ENCODE assay signal across 13 cellular contexts in the genomic region with DNA sequence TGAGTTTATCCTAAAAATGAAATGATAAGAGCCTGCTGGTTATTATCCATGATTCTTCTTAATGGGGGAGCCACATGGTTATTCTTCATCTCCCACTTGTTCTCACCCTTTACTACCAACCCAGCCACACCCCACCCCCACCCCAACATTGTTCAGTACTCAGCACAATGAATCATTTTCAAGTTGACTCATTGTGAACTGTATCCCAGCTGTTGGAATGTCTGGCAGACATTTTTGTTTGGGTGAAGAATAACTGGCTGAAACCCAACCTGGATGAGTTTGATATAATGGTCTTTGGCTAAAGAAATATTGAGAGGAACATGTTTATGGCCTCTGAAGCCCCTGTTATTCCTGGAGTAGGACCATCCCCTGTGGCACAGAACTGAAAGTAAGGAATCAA.
DNase-seq lines count a peak whose midpoint lies in the region; ATAC-seq and TF ChIP-seq lines count a peak whose summit lies in the region.
"Had no signal": no experiment of that assay in that cellular context is flagged by ENCODE, and none has a peak within 500 bp of the region (broad histone marks: within the 10 kb centered on the region; RNA-seq: fewer than 3 reads in every experiment).

No MANE protein-coding gene starts in this region.

- DNase-seq in ELR (ENCODE audit: low read depth) (peak; percentile 90), PC-3 (peak; percentile 86), dermis microvascular lymphatic vessel endothelial cell (ENCODE audit: low read depth in 2 of 2) (peak; percentile 40 to 91), pons (ENCODE audit: low spot score) (peak; percentile 8), NOMO-1 treated with DMSO at 0.1 percent for 48 hours (lab: John Stamatoyannopoulos, UW; ENCODE audit: unreplicated experiment) (no peak), G401 (ENCODE audit: low spot score) (no peak)
- DNase-seq in activated effector memory CD4-positive, alpha-beta T cell treated with anti-CD3 and anti-CD28 coated beads, Interleukin-2, amount 50 U/mL, for 16 hours: no peak
- DNase-seq: activated T-cell treated with anti-CD3 and anti-CD28 coated beads, Interleukin-2, amount 50 U/mL, for 24 hours; DMS79 treated with DMSO at 0.1 percent for 48 hours; kidney; NCI-H526; uterus had no signal

- no peaks in the 10 kb centered on the region for H3K9me2 ChIP-seq in PC-3 (replicated peaks; ENCODE audit: low read length)

- no peaks in the 10 kb centered on the region for H3K36me3 ChIP-seq in PC-3 (ENCODE audit: low read depth, low read length)
- H3K36me3 ChIP-seq: uterus had no signal

- POLR2A ChIA-PET in PC-3 (lab: Charles Lee; ENCODE audit: unreplicated experiment): no interaction called here

- BruUV-seq in PC-3 (replicated peaks; lab: Mats Ljungman, UMichigan): no TSS peak

- no peak for TF ChIP-seq CTCF in PC-3 (conservative IDR thresholded peaks at IDR 0.05; ENCODE audit: low read depth, low read length)

- H2AFZ ChIP-seq in PC-3 (ENCODE audit: low read length): no peak overlapping the region

- H3K79me2 ChIP-seq in PC-3 (ENCODE audit: low read length): no peaks in the 10 kb centered on the region

- no peak overlapping the region for H3K9ac ChIP-seq in PC-3 (ENCODE audit: low read length)

- CTCF ChIA-PET in PC-3 (lab: Charles Lee): no interaction called here

- no peak overlapping the region for H3K27ac ChIP-seq in PC-3 (ENCODE audit: low read length)
- H3K27ac ChIP-seq: uterus had no signal

- in situ Hi-C loops in G401 (cut with HindIII; ENCODE audit: low sequenced_read_pairs): no loop called here

- H3K4me1 ChIP-seq in PC-3 (ENCODE audit: insufficient read depth, low read length): peaks cover 29% of the 10 kb centered on the region
- H3K4me1 ChIP-seq: uterus had no signal

- no peaks in the 10 kb centered on the region for H3K27me3 ChIP-seq in PC-3 (ENCODE audit: low read length)
- H3K27me3 ChIP-seq: uterus had no signal

- no peak overlapping the region for H3K4me3 ChIP-seq in PC-3 (ENCODE audit: low read length)
- H3K4me3 ChIP-seq: uterus had no signal

- H3K9me3 ChIP-seq in PC-3 (ENCODE audit: low read length): no peaks in the 10 kb centered on the region
- H3K9me3 ChIP-seq: uterus had no signal

- H3F3A ChIP-seq in PC-3 (ENCODE audit: low read length, unreplicated experiment): no peaks in the 10 kb centered on the region

- peak; percentile 78 for ATAC-seq in PC-3
- ATAC-seq in HG03354 (IDR thresholded peaks at IDR 0.05; ENCODE audit: poor library complexity, severe bottlenecking, unreplicated experiment): no peak

- intact Hi-C loops in PC-3 (cut with micrococcal nuclease): loop anchor here (2.0 to 10.0 kb wide), 3 partner anchors 39 to 401 kb away; no protein-coding TSS in a partner anchor

- H4K20me1 ChIP-seq in PC-3 (ENCODE audit: low read length): 0 out of 2 replicates have a peak, but pooled peaks cover 5% of the 10 kb centered on the region

- H3K4me2 ChIP-seq in PC-3 (ENCODE audit: low read length): no peak overlapping the region

Comparison
In these comparisons a context has a peak if more than half of its experiments do, and no peak if none do; other contexts are left out.
1. DNase-seq: peak in ELR (single experiment), PC-3 (single experiment), dermis microvascular lymphatic vessel endothelial cell (2 of 2) and pons (single experiment); none in activated effector memory CD4-positive, alpha-beta T cell treated with anti-CD3 and anti-CD28 coated beads, Interleukin-2, amount 50 U/mL, for 16 hours (single experiment), NOMO-1 treated with DMSO at 0.1 percent for 48 hours (single experiment) and G401 (single experiment).